Comparison of ENCODE assay signal across 21 cellular contexts in the genomic region with DNA sequence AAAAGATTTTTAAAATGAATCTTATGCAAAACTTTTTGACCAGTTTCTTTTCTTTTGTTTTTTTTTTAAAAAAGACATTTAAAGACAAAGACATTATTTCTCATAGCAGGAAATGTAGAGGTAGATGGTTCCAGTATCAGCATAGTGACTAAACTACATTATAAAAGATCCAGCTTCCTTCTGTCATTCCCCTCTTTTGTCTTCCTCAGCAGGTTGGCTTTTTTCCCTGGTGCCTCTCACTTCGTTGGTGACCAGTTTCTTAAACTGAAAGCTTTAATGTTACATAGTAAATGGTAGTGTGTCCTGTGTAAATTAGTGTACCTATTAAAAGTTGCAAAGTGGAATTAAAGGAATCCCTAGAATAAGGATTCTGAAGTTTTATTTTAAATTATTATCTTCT. TPM values are rescaled to one million over a fixed set of nuclear protein-coding genes. Genes with fewer than 3 reads are reported as not detected.
A peak's percentile ranks its signal among the peaks of the same experiment; 100 is the strongest.
DNase-seq lines count a peak whose midpoint lies in the region; ATAC-seq, FAIRE-seq and TF ChIP-seq lines count a peak whose summit lies in the region.
"Had no signal": no experiment of that assay in that cellular context is flagged by ENCODE, and none has a peak within 500 bp of the region (broad histone marks: within the 10 kb centered on the region; RNA-seq: fewer than 3 reads in every experiment).

No MANE protein-coding gene starts in this region.

- peaks cover 18% of the 10 kb centered on the region for H3K4me1 Mint-ChIP-seq in GM23338
- H3K4me1 Mint-ChIP-seq in central memory CD8-positive, alpha-beta T cell, result peaks cover 15% of the 10 kb centered on the region
- H3K4me1 Mint-ChIP-seq: CD14-positive monocyte had no signal

- no peaks in the 10 kb centered on the region for H3K9me1 ChIP-seq in IMR-90 (ENCODE audit: insufficient read depth, low read length)

- peaks cover 9 to 14% of the 10 kb centered on the region in 2 experiments for H3K79me1 ChIP-seq in IMR-90 (ENCODE audit: low read depth in 1 of 2, low read length in 2 of 2)

- peaks cover 5% of the 10 kb centered on the region for H3K27me3 Mint-ChIP-seq in GM23338 (ENCODE audit: insufficient read depth, low read depth, poor library complexity)
- H3K27me3 Mint-ChIP-seq in central memory CD8-positive, alpha-beta T cell, result no peaks in the 10 kb centered on the region

- H3K27ac Mint-ChIP-seq in GM23338, result peak overlapping the region; percentile 57
- H3K27ac Mint-ChIP-seq in central memory CD8-positive, alpha-beta T cell (ENCODE audit: low read depth), result peak overlapping the region; percentile 10
- H3K27ac Mint-ChIP-seq: CD14-positive monocyte had no signal

- H3K4ac ChIP-seq in IMR-90 (ENCODE audit: low read depth, low read length), result peak overlapping the region; percentile 71; the same call in 1 of the 2 replicates

- H2BK15ac ChIP-seq in IMR-90 (ENCODE audit: low read depth, low read length), result no peak overlapping the region

- intact Hi-C loops in IMR-90 (cut with micrococcal nuclease), result no loop called here

- peak overlapping the region; percentile 37; the same call in 1 of the 3 replicates for H3K4me3 Mint-ChIP-seq in GM23338
- H3K4me3 Mint-ChIP-seq in central memory CD8-positive, alpha-beta T cell, result no peak overlapping the region
- H3K4me3 Mint-ChIP-seq: CD14-positive monocyte had no signal

- peak overlapping the region; percentile 42; the same call in 1 of the 2 replicates for H3K23ac ChIP-seq in IMR-90 (ENCODE audit: low read depth, low read length)

- H3K56ac ChIP-seq in IMR-90 (ENCODE audit: extremely low read depth, insufficient read depth, low read length), result peak overlapping the region; percentile 17; the same call in 1 of the 2 replicates

- peak overlapping the region; percentile 46 for H2BK5ac ChIP-seq in IMR-90 (ENCODE audit: low read depth, low read length, poor library complexity, severe bottlenecking)

- no TSS peak for BruUV-seq in IMR-90 (replicated peaks; lab: Mats Ljungman, UMichigan)

- in situ Hi-C loops in IMR-90 (cut with MboI; ENCODE audit: low sequenced_read_pairs), result loop anchor here (25.0 kb wide), 1 partner anchor 533 kb away; no protein-coding TSS in a partner anchor

- H3K4me1 ChIP-seq in GM23338 (ENCODE audit: insufficient read depth) (peaks cover 8% of the 10 kb centered on the region), IMR-90 (ENCODE audit: control insufficient read depth, insufficient read depth, low read length) (peaks cover 3% of the 10 kb centered on the region)

- no peaks in the 10 kb centered on the region for H3K9me2 ChIP-seq in GM23338 (ENCODE audit: insufficient read depth)

- no peak for TF ChIP-seq RAD21 in IMR-90 (IDR thresholded peaks at IDR 0.05; ENCODE audit: low read length)

- peak overlapping the region; percentile 4; the same call in 1 of the 2 replicates for H3K27ac ChIP-seq in GM23338 (ENCODE audit: low read depth)
- no peak overlapping the region for H3K27ac ChIP-seq in IMR-90 (ENCODE audit: insufficient read depth, low read length)
- H3K27ac ChIP-seq: PC-9, SJCRH30 had no signal

- H3K9me3 Mint-ChIP-seq in GM23338, result no peaks in the 10 kb centered on the region
- H3K9me3 Mint-ChIP-seq in central memory CD8-positive, alpha-beta T cell, result no peaks in the 10 kb centered on the region

- H3K27me3 ChIP-seq in GM23338 (ENCODE audit: insufficient read depth), result no peaks in the 10 kb centered on the region
- no peaks in the 10 kb centered on the region for H3K27me3 ChIP-seq in IMR-90 (ENCODE audit: control insufficient read depth, insufficient read depth, low read length)
- H3K27me3 ChIP-seq: SJCRH30 had no signal

- H3K4me3 ChIP-seq in GM23338 (no peak overlapping the region), IMR-90 (ENCODE audit: insufficient read depth, low read depth, low read length) (no peak overlapping the region)
- H3K4me3 ChIP-seq: HAP-1, PC-9, SJCRH30 had no signal

- H3K36me3 ChIP-seq in GM23338 (ENCODE audit: insufficient read depth) (no peaks in the 10 kb centered on the region; the same call in 1 of the 2 replicates), IMR-90 (ENCODE audit: control insufficient read depth, insufficient read depth, low read length) (peaks cover 8% of the 10 kb centered on the region)

- H2AK5ac ChIP-seq in IMR-90 (ENCODE audit: low read depth, low read length), result no peak overlapping the region

- H3K9me3 ChIP-seq in IMR-90 (ENCODE audit: control insufficient read depth, insufficient read depth, low read length), result no peaks in the 10 kb centered on the region
- H3K9me3 ChIP-seq: HAP-1, SJCRH30 had no signal

- no peak overlapping the region for H4K91ac ChIP-seq in IMR-90 (ENCODE audit: insufficient read depth, low read depth, low read length)

- no peak for TF ChIP-seq POLR2A in IMR-90 (IDR thresholded peaks at IDR 0.05; ENCODE audit: low read depth, low read length)

- dilution Hi-C loops in IMR-90 (cut with HindIII; ENCODE audit: low sequenced_read_pairs, unreplicated experiment), result no loop called here

- no peak overlapping the region for H3K9ac ChIP-seq in IMR-90 (ENCODE audit: low read depth, low read length)

- H2AK9ac ChIP-seq in IMR-90 (replicated peaks; ENCODE audit: low read depth, low read length, poor library complexity), result no peak overlapping the region

- no peaks in the 10 kb centered on the region for H3K79me2 ChIP-seq in GM23338 (replicated peaks; ENCODE audit: insufficient read depth)

- peak overlapping the region; percentile 63; the same call in 1 of the 2 replicates for H3K14ac ChIP-seq in IMR-90 (replicated peaks; ENCODE audit: low read depth, low read length)

- H4K5ac ChIP-seq in IMR-90 (ENCODE audit: low read depth, low read length), result no peak overlapping the region; the same call in 1 of the 2 replicates

- POLR2A ChIA-PET in IMR-90 (lab: Charles Lee; ENCODE audit: unreplicated experiment), result no interaction called here

- peak overlapping the region; percentile 78 for H2BK120ac ChIP-seq in IMR-90 (ENCODE audit: low read depth, low read length)

- H2AFZ ChIP-seq in GM23338 (no peak overlapping the region), IMR-90 (replicated peaks; ENCODE audit: low read length, poor library complexity) (no peak overlapping the region)
- H2AFZ ChIP-seq: PC-9 had no signal

- no peak for FAIRE-seq in GM19239 (lab: Jason Lieb, UNC)
- FAIRE-seq: GM12892, GM18507, HTR-8/SVneo had no signal

- no CpG with 5 or more reads among the region's 1 CpG for WGBS in IMR-90 (ENCODE audit: extremely low coverage in 2 of 2, insufficient read length in 1 of 2), 2 experiments

- no peaks in the 10 kb centered on the region for H3F3A ChIP-seq in GM23338 (replicated peaks; ENCODE audit: low read depth)

- CTCF ChIA-PET in IMR-90 (lab: Yijun Ruan, JAX), result interaction anchor here (0.7 kb wide), 1 partner anchor 73 kb away, joined by 5 read pairs; no protein-coding TSS in a partner anchor

- peaks cover 43% of the 10 kb centered on the region for H3K36me3 Mint-ChIP-seq in GM23338 (ENCODE audit: low read depth)
- H3K36me3 Mint-ChIP-seq in central memory CD8-positive, alpha-beta T cell (ENCODE audit: insufficient read depth), result peaks cover 45% of the 10 kb centered on the region

- H4K20me1 ChIP-seq in GM23338 (replicated peaks; ENCODE audit: insufficient read depth), result no peaks in the 10 kb centered on the region
- H4K20me1 ChIP-seq in IMR-90 (ENCODE audit: insufficient read depth, low read length), result no peaks in the 10 kb centered on the region

- ATAC-seq in GM23338 (peak; percentile 86), IMR-90 (ENCODE audit: low read depth) (no peak)
- no peak for ATAC-seq in central memory CD8-positive, alpha-beta T cell (replicated peaks; ENCODE audit: extremely low read depth, poor library complexity, severe bottlenecking)

- peak overlapping the region; percentile 58 for H3K4me2 ChIP-seq in GM23338
- peak overlapping the region; percentile 43; the same call in 1 of the 2 replicates for H3K4me2 ChIP-seq in IMR-90 (ENCODE audit: low read depth, low read length)
- H3K4me2 ChIP-seq: PC-9 had no signal

- H2BK20ac ChIP-seq in IMR-90 (ENCODE audit: low read depth, low read length), result peak overlapping the region; percentile 19; the same call in 1 of the 2 replicates

- H4K8ac ChIP-seq in IMR-90 (ENCODE audit: low read depth in 2 of 2, low read length in 2 of 2), result peak overlapping the region in 1 of 2 experiments; percentile 77; a peak in 2 of 4 replicates

- TF ChIP-seq CTCF in GM23338 (conservative IDR thresholded peaks at IDR 0.05; ENCODE audit: low read depth in 2 of 2), result no peak
- TF ChIP-seq CTCF in IMR-90 (conservative IDR thresholded peaks at IDR 0.05; ENCODE audit: low read depth, low read length), result no peak

- DNase-seq in GM23338 (ENCODE audit: low spot score), result peak; percentile 62
- no peak for DNase-seq in IMR-90
- no peak for DNase-seq in central memory CD8-positive, alpha-beta T cell (ENCODE audit: low spot score in 2 of 2)
- DNase-seq in kidney tubule cell (ENCODE audit: low spot score), result peak; percentile 8
- no peak for DNase-seq in NCI-H524 (lab: John Stamatoyannopoulos, UW)
- no peak for DNase-seq in GM19239 (ENCODE audit: insufficient read length, low spot score)
- DNase-seq in NCI-H524 treated with DMSO at 0.1 percent for 48 hours (lab: John Stamatoyannopoulos, UW), result no peak
- DNase-seq: DMS79, KBM-7, NCI-H1105 treated with DMSO at 0.1 percent for 48 hours, NCI-H1694, NCI-H2081 treated with DMSO at 0.1 percent for 48 hours, NCI-H510A, NCI-H82, PC-9, SJCRH30 had no signal

- H3K18ac ChIP-seq in IMR-90 (ENCODE audit: low read depth, low read length), result no peak overlapping the region; the same call in 1 of the 2 replicates

TF ChIP-seq in GM23338, 12 proteins besides CTCF, POLR2A, EP300 and RAD21 (continues in another document):
- TF ChIP-seq STAT1 (IDR thresholded peaks at IDR 0.05; ENCODE audit: unreplicated experiment), result no peak

TF ChIP-seq in IMR-90, 13 proteins besides CTCF, POLR2A, EP300 and RAD21 (continues in another document):
- no peak for TF ChIP-seq RFX5 (IDR thresholded peaks at IDR 0.05; ENCODE audit: low read depth, low read length)
- TF ChIP-seq MXI1 (IDR thresholded peaks at IDR 0.05; ENCODE audit: borderline replicate concordance, low read depth, low read length), result no peak
- TF ChIP-seq, protein P1, sequence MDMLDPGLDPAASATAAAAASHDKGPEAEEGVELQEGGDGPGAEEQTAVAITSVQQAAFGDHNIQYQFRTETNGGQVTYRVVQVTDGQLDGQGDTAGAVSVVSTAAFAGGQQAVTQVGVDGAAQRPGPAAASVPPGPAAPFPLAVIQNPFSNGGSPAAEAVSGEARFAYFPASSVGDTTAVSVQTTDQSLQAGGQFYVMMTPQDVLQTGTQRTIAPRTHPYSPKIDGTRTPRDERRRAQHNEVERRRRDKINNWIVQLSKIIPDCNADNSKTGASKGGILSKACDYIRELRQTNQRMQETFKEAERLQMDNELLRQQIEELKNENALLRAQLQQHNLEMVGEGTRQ (IDR thresholded peaks at IDR 0.05; ENCODE audit: low read depth, low read length), result no peak
- no peak for TF ChIP-seq MAFK (IDR thresholded peaks at IDR 0.05; ENCODE audit: low read depth, low read length)
- TF ChIP-seq NFE2L2 (IDR thresholded peaks at IDR 0.05; ENCODE audit: low read depth, low read length), result no peak

RNA-seq across cellular contexts. Expression of a gene that starts 36.1 kb away (rescaled TPM):
- 25.1 and 27.4 TPM in 2 replicates for total RNA-seq in GM23338 (2014; rRNA removed; shearing (Covaris generic))
- polyA plus RNA-seq in GM23338 (2016; fragmentation: Nextera tagmentation; extraction: Ambion mirVana) (16.9 and 18.3 TPM in 2 replicates), IMR-90 (2012; rRNA removed) (5.9 and 8.9 TPM in 2 replicates)
- total RNA-seq in IMR-90 (2012; rRNA removed), result 7.0 and 14.4 TPM in 2 replicates
- 0.92 and 1.5 TPM in 2 replicates for polyA plus RNA-seq in IMR-90 (2012; cell fraction: cytosol; rRNA removed)
- 1.2 and 3.3 TPM in 2 replicates for polyA plus RNA-seq in IMR-90 (2012; cell fraction: nucleus; rRNA removed; ENCODE audit: low replicate concordance)

Comparison
In these comparisons a context has a peak if more than half of its experiments do, and no peak if none do; other contexts are left out.
1. DNase-seq: peak in GM23338 (single experiment) and kidney tubule cell (single experiment); none in IMR-90 (single experiment), central memory CD8-positive, alpha-beta T cell (0 of 2), NCI-H524 (0 of 2), GM19239 (single experiment) and NCI-H524 treated with DMSO at 0.1 percent for 48 hours (single experiment).